In genomic region chr5:37249820-37250175, GRCh38 we compare ENCODE assay signal across 8 cellular contexts. TPM values are rescaled to one million over a fixed set of nuclear protein-coding genes. Genes with fewer than 3 reads are reported as not detected.
DNase-seq lines count a peak whose midpoint lies in the region; ATAC-seq and TF ChIP-seq lines count a peak whose summit lies in the region.

No MANE protein-coding gene starts in this region.

- peak overlapping the region in 1 of 2 donors; percentile 74 for H3K9ac ChIP-seq in liver (ENCODE audit: low read depth in 1 of 2, low read length in 2 of 2)

- H3K4me1 Mint-ChIP-seq in activated CD4-positive, alpha-beta T cell treated with anti-CD3 and anti-CD28 coated beads, Interleukin-2, amount 10 ng/mL, durations not matched to agents 7 days and 5 days: peaks cover 17% of the 10 kb centered on the region

- ATAC-seq in body of pancreas: peak; percentile 2
- no peak for ATAC-seq in HG03025 (IDR thresholded peaks at IDR 0.05; ENCODE audit: low FRiP score, unreplicated experiment)

- no peaks in the 10 kb centered on the region for H3K27me3 Mint-ChIP-seq in activated CD4-positive, alpha-beta T cell treated with anti-CD3 and anti-CD28 coated beads, Interleukin-2, amount 10 ng/mL, durations not matched to agents 7 days and 5 days

- peaks cover 9% of the 10 kb centered on the region for H3K9me3 Mint-ChIP-seq in activated CD4-positive, alpha-beta T cell treated with anti-CD3 and anti-CD28 coated beads, Interleukin-2, amount 10 ng/mL, durations not matched to agents 7 days and 5 days

- H3K4me3 Mint-ChIP-seq in activated CD4-positive, alpha-beta T cell treated with anti-CD3 and anti-CD28 coated beads, Interleukin-2, amount 10 ng/mL, durations not matched to agents 7 days and 5 days: peak overlapping the region; percentile 87

- TF ChIP-seq CTCF in body of pancreas (IDR thresholded peaks at IDR 0.05) (no peak), liver (IDR thresholded peaks at IDR 0.05; ENCODE audit: low read depth, low read length, missing input control) (no peak), tibial nerve (IDR thresholded peaks at IDR 0.05) (no peak)

- no peaks in the 10 kb centered on the region for H3K36me3 Mint-ChIP-seq in activated CD4-positive, alpha-beta T cell treated with anti-CD3 and anti-CD28 coated beads, Interleukin-2, amount 10 ng/mL, durations not matched to agents 7 days and 5 days (ENCODE audit: low read depth)

- TF ChIP-seq EP300 in tibial nerve (IDR thresholded peaks at IDR 0.05): no peak

- no peak for TF ChIP-seq POLR2A in body of pancreas (IDR thresholded peaks at IDR 0.05)
- TF ChIP-seq POLR2A in tibial nerve (IDR thresholded peaks at IDR 0.05): no peak

- no peaks in the 10 kb centered on the region for H3K36me3 ChIP-seq in body of pancreas (replicated peaks in 1 of 2; ENCODE audit: insufficient read depth in 1 of 2, low read depth in 2 of 2)
- H3K36me3 ChIP-seq in liver (ENCODE audit: control insufficient read depth in 4 of 4, insufficient read depth in 3 of 4, low read depth in 1 of 4, low read length in 3 of 4): no peaks in the 10 kb centered on the region
- H3K36me3 ChIP-seq in tibial nerve: no peaks in the 10 kb centered on the region

- peaks cover 28% of the 10 kb centered on the region for H3K4me1 ChIP-seq in body of pancreas
- peaks cover 3 to 6% (median 4%) of the 10 kb centered on the region in 4 donors for H3K4me1 ChIP-seq in liver (ENCODE audit: control insufficient read depth in 4 of 4, insufficient read depth in 4 of 4, low read length in 3 of 4)
- peaks cover 0 to 37% (median 20%) of the 10 kb centered on the region in 4 donors for H3K4me1 ChIP-seq in tibial nerve

- H3K27ac Mint-ChIP-seq in activated CD4-positive, alpha-beta T cell treated with anti-CD3 and anti-CD28 coated beads, Interleukin-2, amount 10 ng/mL, durations not matched to agents 7 days and 5 days: peak overlapping the region; percentile 87

- POLR2A ChIA-PET in activated CD4-positive, alpha-beta T cell treated with anti-CD3 and anti-CD28 coated beads, Interleukin-2, amount 10 ng/mL, durations not matched to agents 7 days and 5 days (lab: Charles Lee): no interaction called here

- no peak for DNase-seq in activated CD4-positive, alpha-beta T cell treated with anti-CD3 and anti-CD28 coated beads, Interleukin-2, amount 10 ng/mL, durations not matched to agents 7 days and 5 days
- no peak for DNase-seq in activated CD4-positive, alpha-beta T cell treated with anti-CD3 and anti-CD28 coated beads, Interleukin-2, amount 50 U/mL, for 4 hours
- DNase-seq in body of pancreas (peak in 1 of 4 donors; percentile 14), tibial nerve (ENCODE audit: low spot score in 2 of 2) (no peak), RKO (ENCODE audit: low spot score) (no peak)
- no peak for DNase-seq in stimulated activated CD8-positive, alpha-beta memory T cell treated with anti-CD3 and anti-CD28 coated beads, Interleukin-4, amount 100 ng/mL, for 48 hours

- peak overlapping the region; percentile 77 to 92 (median 90) for H3K27ac ChIP-seq in body of pancreas
- H3K27ac ChIP-seq in liver (ENCODE audit: low read depth in 1 of 2, low read length in 2 of 2): peak overlapping the region; percentile 70 to 88
- peak overlapping the region; percentile 79 to 98 (median 90) for H3K27ac ChIP-seq in tibial nerve

- CTCF ChIA-PET in activated CD4-positive, alpha-beta T cell treated with anti-CD3 and anti-CD28 coated beads, Interleukin-2, amount 10 ng/mL, durations not matched to agents 7 days and 5 days (lab: Charles Lee): no interaction called here

- 29 to 46% methylated on average over 8 to 10 of the region's 10 CpGs for WGBS in body of pancreas, 2 donors
- WGBS in liver: 81% methylated on average over 10 of the region's 10 CpGs
- 52 to 70% methylated on average over 10 of the region's 10 CpGs for WGBS in tibial nerve, 2 donors

- no peak for TF ChIP-seq RAD21 in liver (IDR thresholded peaks at IDR 0.05)

- intact Hi-C loops in body of pancreas (cut with DNase I): no loop called here

- peak overlapping the region; percentile 77 to 80 for H3K4me3 ChIP-seq in body of pancreas
- peak overlapping the region; percentile 71 to 89 (median 87) for H3K4me3 ChIP-seq in liver (ENCODE audit: low read depth in 1 of 3, low read length in 3 of 3)
- peak overlapping the region; percentile 62 to 94 (median 74) for H3K4me3 ChIP-seq in tibial nerve

- H3K9me3 ChIP-seq in body of pancreas (no peaks in the 10 kb centered on the region), liver (ENCODE audit: control insufficient read depth in 4 of 4, low read length in 3 of 4) (no peaks in the 10 kb centered on the region), tibial nerve (peaks cover 0 to 8% (median 0%) of the 10 kb centered on the region in 4 donors)

- H3K27me3 ChIP-seq in body of pancreas (no peaks in the 10 kb centered on the region), liver (ENCODE audit: control insufficient read depth in 4 of 4, insufficient read depth in 4 of 4, low read length in 3 of 4) (no peaks in the 10 kb centered on the region), tibial nerve (no peaks in the 10 kb centered on the region)

TF ChIP-seq in liver, 16 proteins besides CTCF, POLR2A, EP300 and RAD21:
- TF ChIP-seq, protein P1, sequence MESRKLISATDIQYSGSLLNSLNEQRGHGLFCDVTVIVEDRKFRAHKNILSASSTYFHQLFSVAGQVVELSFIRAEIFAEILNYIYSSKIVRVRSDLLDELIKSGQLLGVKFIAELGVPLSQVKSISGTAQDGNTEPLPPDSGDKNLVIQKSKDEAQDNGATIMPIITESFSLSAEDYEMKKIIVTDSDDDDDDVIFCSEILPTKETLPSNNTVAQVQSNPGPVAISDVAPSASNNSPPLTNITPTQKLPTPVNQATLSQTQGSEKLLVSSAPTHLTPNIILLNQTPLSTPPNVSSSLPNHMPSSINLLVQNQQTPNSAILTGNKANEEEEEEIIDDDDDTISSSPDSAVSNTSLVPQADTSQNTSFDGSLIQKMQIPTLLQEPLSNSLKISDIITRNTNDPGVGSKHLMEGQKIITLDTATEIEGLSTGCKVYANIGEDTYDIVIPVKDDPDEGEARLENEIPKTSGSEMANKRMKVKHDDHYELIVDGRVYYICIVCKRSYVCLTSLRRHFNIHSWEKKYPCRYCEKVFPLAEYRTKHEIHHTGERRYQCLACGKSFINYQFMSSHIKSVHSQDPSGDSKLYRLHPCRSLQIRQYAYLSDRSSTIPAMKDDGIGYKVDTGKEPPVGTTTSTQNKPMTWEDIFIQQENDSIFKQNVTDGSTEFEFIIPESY (IDR thresholded peaks at IDR 0.05): no peak
- no peak for TF ChIP-seq SP1 (IDR thresholded peaks at IDR 0.05)
- TF ChIP-seq HNF4A (conservative IDR thresholded peaks at IDR 0.05): no peak
- TF ChIP-seq TAF1 (conservative IDR thresholded peaks at IDR 0.05): no peak
- TF ChIP-seq RXRA (IDR thresholded peaks at IDR 0.05): no peak
- no peak for TF ChIP-seq ATF3 (IDR thresholded peaks at IDR 0.05)
- no peak for TF ChIP-seq NR2F2 (IDR thresholded peaks at IDR 0.05)
- no peak for TF ChIP-seq FOXA1 (IDR thresholded peaks at IDR 0.05)
- TF ChIP-seq, protein P2, sequence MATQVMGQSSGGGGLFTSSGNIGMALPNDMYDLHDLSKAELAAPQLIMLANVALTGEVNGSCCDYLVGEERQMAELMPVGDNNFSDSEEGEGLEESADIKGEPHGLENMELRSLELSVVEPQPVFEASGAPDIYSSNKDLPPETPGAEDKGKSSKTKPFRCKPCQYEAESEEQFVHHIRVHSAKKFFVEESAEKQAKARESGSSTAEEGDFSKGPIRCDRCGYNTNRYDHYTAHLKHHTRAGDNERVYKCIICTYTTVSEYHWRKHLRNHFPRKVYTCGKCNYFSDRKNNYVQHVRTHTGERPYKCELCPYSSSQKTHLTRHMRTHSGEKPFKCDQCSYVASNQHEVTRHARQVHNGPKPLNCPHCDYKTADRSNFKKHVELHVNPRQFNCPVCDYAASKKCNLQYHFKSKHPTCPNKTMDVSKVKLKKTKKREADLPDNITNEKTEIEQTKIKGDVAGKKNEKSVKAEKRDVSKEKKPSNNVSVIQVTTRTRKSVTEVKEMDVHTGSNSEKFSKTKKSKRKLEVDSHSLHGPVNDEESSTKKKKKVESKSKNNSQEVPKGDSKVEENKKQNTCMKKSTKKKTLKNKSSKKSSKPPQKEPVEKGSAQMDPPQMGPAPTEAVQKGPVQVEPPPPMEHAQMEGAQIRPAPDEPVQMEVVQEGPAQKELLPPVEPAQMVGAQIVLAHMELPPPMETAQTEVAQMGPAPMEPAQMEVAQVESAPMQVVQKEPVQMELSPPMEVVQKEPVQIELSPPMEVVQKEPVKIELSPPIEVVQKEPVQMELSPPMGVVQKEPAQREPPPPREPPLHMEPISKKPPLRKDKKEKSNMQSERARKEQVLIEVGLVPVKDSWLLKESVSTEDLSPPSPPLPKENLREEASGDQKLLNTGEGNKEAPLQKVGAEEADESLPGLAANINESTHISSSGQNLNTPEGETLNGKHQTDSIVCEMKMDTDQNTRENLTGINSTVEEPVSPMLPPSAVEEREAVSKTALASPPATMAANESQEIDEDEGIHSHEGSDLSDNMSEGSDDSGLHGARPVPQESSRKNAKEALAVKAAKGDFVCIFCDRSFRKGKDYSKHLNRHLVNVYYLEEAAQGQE (IDR thresholded peaks at IDR 0.05): no peak
- no peak for TF ChIP-seq EGR1 (IDR thresholded peaks at IDR 0.05; ENCODE audit: low read depth in 2 of 2)
- TF ChIP-seq JUND (IDR thresholded peaks at IDR 0.05): no peak
- no peak for TF ChIP-seq GABPA (IDR thresholded peaks at IDR 0.05 in 1 of 2, conservative IDR thresholded peaks at IDR 0.05 in 1 of 2)
- no peak for TF ChIP-seq FOXA2 (IDR thresholded peaks at IDR 0.05)
- TF ChIP-seq MAX (IDR thresholded peaks at IDR 0.05): no peak
- no peak for TF ChIP-seq YY1 (IDR thresholded peaks at IDR 0.05)
- no peak for TF ChIP-seq HNF4G (IDR thresholded peaks at IDR 0.05)

RNA-seq across cellular contexts. Expression of gene CPLANE1, which starts 0.6 kb away (rescaled TPM):
- 10 to 100 TPM; 11.4 to 13.7 TPM for total RNA-seq in activated CD4-positive, alpha-beta T cell treated with anti-CD3 and anti-CD28 coated beads, Interleukin-2, amount 10 ng/mL, durations not matched to agents 7 days and 5 days
- total RNA-seq in body of pancreas (10 to 100 TPM; 21.1 to 39.2 TPM), liver (10 to 100 TPM in 1 of 2 donors, 1 to 10 TPM in 1; 5.0 to 11.6 TPM), tibial nerve (10 to 100 TPM; 50.0 to 80.0 (median 61.1) TPM)
- polyA plus RNA-seq in liver: 1 to 10 TPM in 1 of 2 donors, under 1 TPM in 1; 0.75 to 2.6 TPM
